In genomic region chr3:4977001-4977888, GRCh38 we compare ENCODE assay signal across 1 cellular context.
TF ChIP-seq lines count a peak whose summit lies in the region.

No MANE protein-coding gene starts in this region.

TF ChIP-seq in K562, 482 proteins besides CTCF, POLR2A, EP300 and RAD21 (continued from another document and continues in another):
- TF ChIP-seq, protein P1, sequence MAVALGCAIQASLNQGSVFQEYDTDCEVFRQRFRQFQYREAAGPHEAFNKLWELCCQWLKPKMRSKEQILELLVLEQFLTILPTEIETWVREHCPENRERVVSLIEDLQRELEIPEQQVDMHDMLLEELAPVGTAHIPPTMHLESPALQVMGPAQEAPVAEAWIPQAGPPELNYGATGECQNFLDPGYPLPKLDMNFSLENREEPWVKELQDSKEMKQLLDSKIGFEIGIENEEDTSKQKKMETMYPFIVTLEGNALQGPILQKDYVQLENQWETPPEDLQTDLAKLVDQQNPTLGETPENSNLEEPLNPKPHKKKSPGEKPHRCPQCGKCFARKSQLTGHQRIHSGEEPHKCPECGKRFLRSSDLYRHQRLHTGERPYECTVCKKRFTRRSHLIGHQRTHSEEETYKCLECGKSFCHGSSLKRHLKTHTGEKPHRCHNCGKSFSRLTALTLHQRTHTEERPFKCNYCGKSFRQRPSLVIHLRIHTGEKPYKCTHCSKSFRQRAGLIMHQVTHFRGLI (CRISPR knock-in tag; IDR thresholded peaks at IDR 0.05) = 0 out of 2 replicates have a peak, but pooled peaks have one; percentile 47
- 0 out of 2 replicates have a peak, but pooled peaks have one; percentile 8 for TF ChIP-seq PKNOX1 (IDR thresholded peaks at IDR 0.05)
- 0 out of 2 replicates have a peak, but pooled peaks have one; percentile 52 for TF ChIP-seq MEF2D (tag; conservative IDR thresholded peaks at IDR 0.05; ENCODE audit: low read depth)
- TF ChIP-seq POU5F1 (IDR thresholded peaks at IDR 0.05; ENCODE audit: borderline replicate concordance, low read depth, low read length, partially characterized antibody) = peak; percentile 49
- TF ChIP-seq ZNF445 (CRISPR knock-in tag; IDR thresholded peaks at IDR 0.05; ENCODE audit: low read depth) = peak; percentile 61; the same call in 1 of the 2 replicates
- TF ChIP-seq EGR1 (conservative IDR thresholded peaks at IDR 0.05) = no peak
- peak; percentile 38 to 52 for TF ChIP-seq AFF1 (IDR thresholded peaks at IDR 0.05; ENCODE audit: low read depth in 1 of 2, partially characterized antibody in 2 of 2)
- peak; percentile 82 for TF ChIP-seq KLF16 (IDR thresholded peaks at IDR 0.05)
- peak; percentile 28; the same call in 1 of the 2 replicates for TF ChIP-seq CEBPB (tag; IDR thresholded peaks at IDR 0.05)
- TF ChIP-seq POLR2G (IDR thresholded peaks at IDR 0.05; ENCODE audit: low read depth, low read length) = no peak
- TF ChIP-seq HLTF (IDR thresholded peaks at IDR 0.05) = peak; percentile 70; the same call in 1 of the 2 replicates
- peak; percentile 45; the same call in 1 of the 2 replicates for TF ChIP-seq ZNF24 (IDR thresholded peaks at IDR 0.05)
- peak in 1 of 2 experiments; percentile 23; a peak in 1 of 4 replicates for TF ChIP-seq TRIM24 (IDR thresholded peaks at IDR 0.05)
- TF ChIP-seq KLF13 (tag; IDR thresholded peaks at IDR 0.05; ENCODE audit: borderline replicate concordance, low read depth) = 0 out of 2 replicates have a peak, but pooled peaks have one; percentile 28
- TF ChIP-seq, protein P2, sequence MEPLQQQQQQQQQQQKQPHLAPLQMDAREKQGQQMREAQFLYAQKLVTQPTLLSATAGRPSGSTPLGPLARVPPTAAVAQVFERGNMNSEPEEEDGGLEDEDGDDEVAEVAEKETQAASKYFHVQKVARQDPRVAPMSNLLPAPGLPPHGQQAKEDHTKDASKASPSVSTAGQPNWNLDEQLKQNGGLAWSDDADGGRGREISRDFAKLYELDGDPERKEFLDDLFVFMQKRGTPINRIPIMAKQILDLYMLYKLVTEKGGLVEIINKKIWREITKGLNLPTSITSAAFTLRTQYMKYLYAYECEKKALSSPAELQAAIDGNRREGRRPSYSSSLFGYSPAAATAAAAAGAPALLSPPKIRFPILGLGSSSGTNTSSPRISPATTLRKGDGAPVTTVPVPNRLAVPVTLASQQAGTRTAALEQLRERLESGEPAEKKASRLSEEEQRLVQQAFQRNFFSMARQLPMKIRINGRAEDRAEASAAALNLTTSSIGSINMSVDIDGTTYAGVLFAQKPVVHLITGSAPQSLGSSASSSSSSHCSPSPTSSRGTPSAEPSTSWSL (CRISPR knock-in tag; IDR thresholded peaks at IDR 0.05; ENCODE audit: borderline replicate concordance) = 0 out of 2 replicates have a peak, but pooled peaks have one; percentile 87
- 0 out of 2 replicates have a peak, but pooled peaks have one; percentile 10 for TF ChIP-seq SREBF2 (CRISPR knock-in tag; IDR thresholded peaks at IDR 0.05)
- no peak for TF ChIP-seq PHF8 (IDR thresholded peaks at IDR 0.05; ENCODE audit: borderline replicate concordance, low read length)
- TF ChIP-seq ZNF134 (CRISPR knock-in tag; conservative IDR thresholded peaks at IDR 0.05) = peak; percentile 42
- no peak for TF ChIP-seq REST (CRISPR knock-in tag; IDR thresholded peaks at IDR 0.05; ENCODE audit: low read depth)
- peak; percentile 55 for TF ChIP-seq CHD1 (IDR thresholded peaks at IDR 0.05; ENCODE audit: low read length)
- TF ChIP-seq LEF1 (IDR thresholded peaks at IDR 0.05) = peak; percentile 80
- peak; percentile 72; the same call in 1 of the 2 replicates for TF ChIP-seq NFRKB (IDR thresholded peaks at IDR 0.05; ENCODE audit: low read depth)
- TF ChIP-seq ETV5 (CRISPR knock-in tag; IDR thresholded peaks at IDR 0.05; ENCODE audit: low read depth) = peak; percentile 89; the same call in 1 of the 2 replicates
- TF ChIP-seq SMARCE1 (IDR thresholded peaks at IDR 0.05) = peak; percentile 78
- TF ChIP-seq TCF15 (CRISPR knock-in tag; IDR thresholded peaks at IDR 0.05) = 0 out of 2 replicates have a peak, but pooled peaks have one; percentile 63
- TF ChIP-seq CBFB (CRISPR knock-in tag; IDR thresholded peaks at IDR 0.05) = no peak
- TF ChIP-seq ZNF717 (CRISPR knock-in tag; IDR thresholded peaks at IDR 0.05) = 0 out of 2 replicates have a peak, but pooled peaks have one; percentile 73
- 0 out of 2 replicates have a peak, but pooled peaks have one; percentile 50 for TF ChIP-seq SMARCC2 (IDR thresholded peaks at IDR 0.05; ENCODE audit: low read depth)
- peak; percentile 28; the same call in 1 of the 2 replicates for TF ChIP-seq ZNF239 (CRISPR knock-in tag; IDR thresholded peaks at IDR 0.05)
- TF ChIP-seq RBFOX2 (IDR thresholded peaks at IDR 0.05; ENCODE audit: low read depth, low read length) = 0 out of 2 replicates have a peak, but pooled peaks have one; percentile 23
- TF ChIP-seq SMC3 (conservative IDR thresholded peaks at IDR 0.05; ENCODE audit: insufficient read depth, low read depth, low read length) = no peak
- peak; percentile 43; the same call in 1 of the 2 replicates for TF ChIP-seq PYGO2 (tag; IDR thresholded peaks at IDR 0.05)
- TF ChIP-seq CHD2 (IDR thresholded peaks at IDR 0.05; ENCODE audit: low read depth, low read length) = no peak
- TF ChIP-seq SETDB1 (IDR thresholded peaks at IDR 0.05; ENCODE audit: low read length) = no peak
- TF ChIP-seq HOXB6 (CRISPR knock-in tag; IDR thresholded peaks at IDR 0.05; ENCODE audit: borderline replicate concordance) = 0 out of 2 replicates have a peak, but pooled peaks have one; percentile 67
- TF ChIP-seq ZNF212 (CRISPR knock-in tag; IDR thresholded peaks at IDR 0.05) = peak; percentile 33; the same call in 1 of the 2 replicates
- TF ChIP-seq, protein P3, sequence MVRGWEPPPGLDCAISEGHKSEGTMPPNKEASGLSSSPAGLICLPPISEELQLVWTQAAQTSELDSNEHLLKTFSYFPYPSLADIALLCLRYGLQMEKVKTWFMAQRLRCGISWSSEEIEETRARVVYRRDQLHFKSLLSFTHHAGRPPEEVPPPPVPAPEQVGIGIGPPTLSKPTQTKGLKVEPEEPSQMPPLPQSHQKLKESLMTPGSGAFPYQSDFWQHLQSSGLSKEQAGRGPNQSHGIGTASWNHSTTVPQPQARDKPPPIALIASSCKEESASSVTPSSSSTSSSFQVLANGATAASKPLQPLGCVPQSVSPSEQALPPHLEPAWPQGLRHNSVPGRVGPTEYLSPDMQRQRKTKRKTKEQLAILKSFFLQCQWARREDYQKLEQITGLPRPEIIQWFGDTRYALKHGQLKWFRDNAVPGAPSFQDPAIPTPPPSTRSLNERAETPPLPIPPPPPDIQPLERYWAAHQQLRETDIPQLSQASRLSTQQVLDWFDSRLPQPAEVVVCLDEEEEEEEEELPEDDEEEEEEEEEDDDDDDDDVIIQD (CRISPR knock-in tag; IDR thresholded peaks at IDR 0.05) = 0 out of 2 replicates have a peak, but pooled peaks have one; percentile 43
- TF ChIP-seq PCBP2 (IDR thresholded peaks at IDR 0.05; ENCODE audit: low read depth, low read length, poor library complexity, severe bottlenecking) = no peak
- TF ChIP-seq, protein P4, sequence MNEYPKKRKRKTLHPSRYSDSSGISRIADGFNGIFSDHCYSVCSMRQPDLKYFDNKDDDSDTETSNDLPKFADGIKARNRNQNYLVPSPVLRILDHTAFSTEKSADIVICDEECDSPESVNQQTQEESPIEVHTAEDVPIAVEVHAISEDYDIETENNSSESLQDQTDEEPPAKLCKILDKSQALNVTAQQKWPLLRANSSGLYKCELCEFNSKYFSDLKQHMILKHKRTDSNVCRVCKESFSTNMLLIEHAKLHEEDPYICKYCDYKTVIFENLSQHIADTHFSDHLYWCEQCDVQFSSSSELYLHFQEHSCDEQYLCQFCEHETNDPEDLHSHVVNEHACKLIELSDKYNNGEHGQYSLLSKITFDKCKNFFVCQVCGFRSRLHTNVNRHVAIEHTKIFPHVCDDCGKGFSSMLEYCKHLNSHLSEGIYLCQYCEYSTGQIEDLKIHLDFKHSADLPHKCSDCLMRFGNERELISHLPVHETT (CRISPR knock-in tag; conservative IDR thresholded peaks at IDR 0.05 in 1 of 2, IDR thresholded peaks at IDR 0.05 in 1 of 2) = no peak
- no peak for TF ChIP-seq ADNP (tag; IDR thresholded peaks at IDR 0.05)
- TF ChIP-seq BCOR (IDR thresholded peaks at IDR 0.05) = peak; percentile 76
- peak; percentile 43; the same call in 1 of the 2 replicates for TF ChIP-seq NFE2 (IDR thresholded peaks at IDR 0.05; ENCODE audit: low read depth)
- peak; percentile 94 for TF ChIP-seq HMGN3 (IDR thresholded peaks at IDR 0.05; ENCODE audit: borderline replicate concordance, extremely low read depth, insufficient read length, low read depth, low read length)
- TF ChIP-seq, protein P5, sequence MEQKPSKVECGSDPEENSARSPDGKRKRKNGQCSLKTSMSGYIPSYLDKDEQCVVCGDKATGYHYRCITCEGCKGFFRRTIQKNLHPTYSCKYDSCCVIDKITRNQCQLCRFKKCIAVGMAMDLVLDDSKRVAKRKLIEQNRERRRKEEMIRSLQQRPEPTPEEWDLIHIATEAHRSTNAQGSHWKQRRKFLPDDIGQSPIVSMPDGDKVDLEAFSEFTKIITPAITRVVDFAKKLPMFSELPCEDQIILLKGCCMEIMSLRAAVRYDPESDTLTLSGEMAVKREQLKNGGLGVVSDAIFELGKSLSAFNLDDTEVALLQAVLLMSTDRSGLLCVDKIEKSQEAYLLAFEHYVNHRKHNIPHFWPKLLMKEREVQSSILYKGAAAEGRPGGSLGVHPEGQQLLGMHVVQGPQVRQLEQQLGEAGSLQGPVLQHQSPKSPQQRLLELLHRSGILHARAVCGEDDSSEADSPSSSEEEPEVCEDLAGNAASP (IDR thresholded peaks at IDR 0.05) = no peak
- TF ChIP-seq HDAC2 (IDR thresholded peaks at IDR 0.05) = peak; percentile 83
